ENCODE assay signal across 1 cellular context in the genomic region with DNA sequence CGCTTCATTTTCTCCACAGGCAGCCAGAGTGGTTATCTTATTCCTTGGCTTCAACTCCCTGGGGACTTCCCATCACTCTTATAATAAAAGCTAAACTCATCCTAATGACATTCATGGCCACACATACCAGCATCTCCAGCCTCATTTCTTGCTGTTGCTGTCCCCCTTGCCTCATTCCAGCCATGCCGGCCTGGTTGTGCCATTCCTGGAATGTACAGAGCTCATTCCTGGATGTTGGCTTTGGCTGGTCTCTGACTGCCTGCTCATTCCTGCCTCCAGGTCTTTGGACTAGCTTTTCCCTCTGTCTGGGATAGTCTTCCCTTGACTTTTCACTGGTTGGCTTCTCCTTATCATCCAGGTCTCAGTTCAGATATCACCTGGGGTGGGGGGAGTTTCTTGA.
A peak's percentile ranks its signal among the peaks of the same experiment; 100 is the strongest.
TF ChIP-seq lines count a peak whose summit lies in the region.

No MANE protein-coding gene starts in this region.

TF ChIP-seq in SK-N-SH treated with all-trans-retinoic acid at 6 μM for 48 hours, 23 proteins besides CTCF, POLR2A, EP300 and RAD21:
- no peak for TF ChIP-seq POU6F1 (CRISPR knock-in tag; IDR thresholded peaks at IDR 0.05; ENCODE audit: borderline replicate concordance, low read depth)
- 0 out of 2 replicates have a peak, but pooled peaks have one; percentile 7 for TF ChIP-seq ISL1 (CRISPR knock-in tag; IDR thresholded peaks at IDR 0.05)
